ENCODE assay signal across 8 cellular contexts in the genomic region with DNA sequence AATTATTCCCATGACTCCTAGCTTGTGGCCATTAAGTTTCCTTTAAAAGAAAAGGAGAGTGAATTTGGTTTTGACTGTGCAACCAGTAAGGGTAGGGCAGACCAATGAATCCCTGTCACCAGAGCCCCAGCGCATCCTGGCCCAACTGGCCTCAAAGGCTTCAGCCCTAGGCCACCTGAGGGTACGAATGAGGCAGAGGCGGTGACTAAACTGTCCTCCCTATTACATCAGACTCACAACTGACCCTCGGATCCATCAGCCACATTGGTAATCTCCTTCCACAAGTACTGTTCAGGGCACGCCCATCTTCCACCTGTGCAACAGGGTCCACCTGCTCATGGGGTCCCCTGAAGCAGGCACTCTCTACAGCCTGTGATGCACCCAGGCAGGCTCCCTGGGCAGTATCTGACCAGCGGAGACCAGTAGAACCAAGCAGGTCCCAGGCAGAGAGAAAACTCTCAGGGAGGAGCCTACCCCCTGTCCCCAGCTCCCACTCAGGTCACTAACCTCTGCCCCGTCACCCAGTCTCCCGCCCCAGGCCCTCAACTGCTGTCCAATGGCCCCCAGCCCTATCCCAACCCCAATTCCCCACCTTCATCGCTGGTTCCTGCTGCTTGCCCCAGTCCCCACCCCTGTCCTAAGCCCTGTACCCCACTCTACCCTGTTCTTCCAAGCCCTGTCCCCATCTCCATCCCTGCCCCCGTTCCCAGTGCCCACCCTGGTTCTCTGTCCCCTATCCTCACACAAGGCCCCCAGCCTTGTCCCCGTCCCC. TPM values are rescaled to one million over a fixed set of nuclear protein-coding genes. Genes with fewer than 3 reads are reported as not detected.
DNase-seq lines count a peak whose midpoint lies in the region; ATAC-seq, FAIRE-seq and TF ChIP-seq lines count a peak whose summit lies in the region.

No MANE protein-coding gene starts in this region.

- peaks cover 10% of the 10 kb centered on the region for H3K79me2 ChIP-seq in mesendoderm (ENCODE audit: control insufficient read depth, insufficient read depth, low read length)

- DNase-seq in Right ventricle myocardium superior = peak; percentile 26
- no peak for DNase-seq in Right ventricle myocardium inferior (ENCODE audit: missing footprints)
- DNase-seq in bronchial epithelial cell (ENCODE audit: low read depth) = no peak
- DNase-seq in mesendoderm = no peak
- DNase-seq in aorta = peak in 1 of 2 donors; percentile 41
- no peak for DNase-seq in NCI-H1694 treated with DMSO at 0.1 percent for 48 hours (lab: John Stamatoyannopoulos, UW)
- no peak for DNase-seq in NCI-H345 treated with DMSO at 0.1 percent for 48 hours (lab: John Stamatoyannopoulos, UW; ENCODE audit: unreplicated experiment)
- DNase-seq in SKM-1 (lab: John Stamatoyannopoulos, UW; ENCODE audit: unreplicated experiment) = no peak

- peak overlapping the region; percentile 92 for H3K4me3 ChIP-seq in bronchial epithelial cell (ENCODE audit: low read depth, low read length)
- H3K4me3 ChIP-seq in mesendoderm (ENCODE audit: low read length) = peak overlapping the region; percentile 86
- H3K4me3 ChIP-seq in aorta (ENCODE audit: low read length in 2 of 2) = peak overlapping the region; percentile 61 to 85

- H3K9ac ChIP-seq in mesendoderm (ENCODE audit: low read length) = peak overlapping the region; percentile 93

- no peaks in the 10 kb centered on the region for H3K27me3 ChIP-seq in bronchial epithelial cell (ENCODE audit: control insufficient read depth, insufficient read depth, low read length)
- H3K27me3 ChIP-seq in mesendoderm (ENCODE audit: insufficient read depth, low read length, poor library complexity) = no peaks in the 10 kb centered on the region
- no peaks in the 10 kb centered on the region for H3K27me3 ChIP-seq in aorta (ENCODE audit: control insufficient read depth in 1 of 2, insufficient read depth in 2 of 2, low read length in 1 of 2)

- peaks cover 4% of the 10 kb centered on the region for H3K4me1 ChIP-seq in mesendoderm (ENCODE audit: control insufficient read depth, low read depth, low read length)
- H3K4me1 ChIP-seq in aorta (ENCODE audit: control insufficient read depth in 1 of 2, insufficient read depth in 2 of 2, low read length in 2 of 2) = no peaks in the 10 kb centered on the region

- peak overlapping the region; percentile 96 for H3K56ac ChIP-seq in mesendoderm (ENCODE audit: low read length)

- FAIRE-seq in bronchial epithelial cell (lab: Jason Lieb, UNC) = peak; percentile 66

- H3K9me3 ChIP-seq in aorta (ENCODE audit: control insufficient read depth, low read length) = no peaks in the 10 kb centered on the region

- H2BK120ac ChIP-seq in mesendoderm (ENCODE audit: low read depth, low read length) = no peak overlapping the region

- no peak overlapping the region for H3K23ac ChIP-seq in mesendoderm (ENCODE audit: low read length)

- no CpG with 5 or more reads among the region's 11 CpGs for WGBS in mesendoderm (ENCODE audit: extremely low coverage, insufficient coverage, low lambda C conversion rate)
- 64 to 66% methylated on average over 11 of the region's 11 CpGs for WGBS in aorta, 2 donors

- H4K8ac ChIP-seq in mesendoderm (ENCODE audit: low read depth, low read length) = no peak overlapping the region

- no peak overlapping the region for H2AK5ac ChIP-seq in mesendoderm (ENCODE audit: low read length)

- intact Hi-C loops in Right ventricle myocardium superior (cut with DNase I) (no loop called here), Right ventricle myocardium inferior (cut with DNase I) (loop anchor here (5.0 kb wide), 1 partner anchor 77 kb away; the partner anchor contains the start of gene FBXW5), aorta (cut with DNase I) (no loop called here)

- no peak overlapping the region for H3K18ac ChIP-seq in mesendoderm (ENCODE audit: low read length)

- ATAC-seq in Right ventricle myocardium superior (ENCODE audit: poor library complexity) (no peak), Right ventricle myocardium inferior (no peak), aorta (ENCODE audit: low FRiP score) (no peak)

- H2BK15ac ChIP-seq in mesendoderm (replicated peaks; ENCODE audit: low read depth) = no peak overlapping the region

- H3K36me3 ChIP-seq in bronchial epithelial cell (ENCODE audit: control insufficient read depth, insufficient read depth, low read length) (peaks cover 14% of the 10 kb centered on the region), mesendoderm (ENCODE audit: control insufficient read depth, insufficient read depth, low read length) (peaks cover 8% of the 10 kb centered on the region), aorta (ENCODE audit: control insufficient read depth in 1 of 2, insufficient read depth in 2 of 2, low read length in 1 of 2) (peaks cover 0 to 3% of the 10 kb centered on the region in 2 donors)

- peak overlapping the region; percentile 45 for H3K4me2 ChIP-seq in mesendoderm (ENCODE audit: low read length)

- peaks cover 14% of the 10 kb centered on the region for H3K79me1 ChIP-seq in mesendoderm (ENCODE audit: low read length)

- no peak overlapping the region for H4K5ac ChIP-seq in mesendoderm (ENCODE audit: low read length)

- TF ChIP-seq CTCF in bronchial epithelial cell (IDR thresholded peaks at IDR 0.05; ENCODE audit: insufficient read depth, low read length, severe bottlenecking) = no peak

- H3K4ac ChIP-seq in mesendoderm (ENCODE audit: low read depth, low read length) = peak overlapping the region; percentile 57

- no peak overlapping the region for H2BK5ac ChIP-seq in mesendoderm (ENCODE audit: low read length)

- no peak overlapping the region for H3K27ac ChIP-seq in mesendoderm (ENCODE audit: low read depth, low read length)
- no peak overlapping the region for H3K27ac ChIP-seq in aorta (ENCODE audit: low read depth in 1 of 2, low read length in 2 of 2)

RNA-seq across cellular contexts. Expression of gene EDF1, which starts 0.9 kb away (rescaled TPM):
- total RNA-seq in Right ventricle myocardium superior (325 TPM), Right ventricle myocardium inferior (358 TPM), bronchial epithelial cell (486 and 497 TPM in 2 replicates), aorta (100 to 1,000 TPM; 193 to 223 TPM)
- polyA plus RNA-seq in mesendoderm (2013, experiment 1 of 2) = 332 TPM
- 344 TPM for polyA plus RNA-seq in mesendoderm (2013, experiment 2 of 2)
- polyA plus RNA-seq in aorta = 100 to 1,000 TPM; 421 to 505 TPM

RNA-seq across cellular contexts. Expression of gene MAMDC4, which starts 13.0 kb away (rescaled TPM):
- total RNA-seq in Right ventricle myocardium superior = 13.2 TPM
- 12.8 TPM for total RNA-seq in Right ventricle myocardium inferior
- total RNA-seq in bronchial epithelial cell = 1.1 and 1.5 TPM in 2 replicates
- polyA plus RNA-seq in mesendoderm (2013, experiment 1 of 2) = 2.3 TPM
- polyA plus RNA-seq in mesendoderm (2013, experiment 2 of 2) = 1.9 TPM
- total RNA-seq in aorta = 1 to 10 TPM; 2.4 to 5.0 TPM
- 10 to 100 TPM in 1 of 2 donors, 1 to 10 TPM in 1; 2.6 to 19.0 TPM for polyA plus RNA-seq in aorta

RNA-seq across cellular contexts. Expression of gene PHPT1, which starts 16.0 kb away (rescaled TPM):
- total RNA-seq in Right ventricle myocardium superior (345 TPM), Right ventricle myocardium inferior (358 TPM), bronchial epithelial cell (57.9 and 124 TPM in 2 replicates), aorta (10 to 100 TPM; 65.6 to 84.1 TPM)
- polyA plus RNA-seq in mesendoderm (2013, experiment 1 of 2) = 89.8 TPM
- 87.7 TPM for polyA plus RNA-seq in mesendoderm (2013, experiment 2 of 2)
- polyA plus RNA-seq in aorta = 100 to 1,000 TPM; 129 to 165 TPM

RNA-seq across cellular contexts. Expression of gene TRAF2, which starts 21.1 kb away (rescaled TPM):
- total RNA-seq in Right ventricle myocardium superior (9.1 TPM), Right ventricle myocardium inferior (12.6 TPM), bronchial epithelial cell (5.3 and 10.1 TPM in 2 replicates), aorta (10 to 100 TPM in 1 of 2 donors, 1 to 10 TPM in 1; 9.1 to 22.1 TPM)
- 16.3 TPM for polyA plus RNA-seq in mesendoderm (2013, experiment 1 of 2)
- 16.3 TPM for polyA plus RNA-seq in mesendoderm (2013, experiment 2 of 2)
- 10 to 100 TPM in 1 of 2 donors, 1 to 10 TPM in 1; 4.8 to 14.0 TPM for polyA plus RNA-seq in aorta

RNA-seq across cellular contexts. Expression of gene AJM1, which starts 22.9 kb away (rescaled TPM):
- total RNA-seq in Right ventricle myocardium superior (7.3 TPM), Right ventricle myocardium inferior (8.6 TPM), bronchial epithelial cell (1.1 and 1.8 TPM in 2 replicates), aorta (1 to 10 TPM; 6.1 to 6.2 TPM)
- 0.41 TPM for polyA plus RNA-seq in mesendoderm (2013, experiment 1 of 2)
- 0.34 TPM for polyA plus RNA-seq in mesendoderm (2013, experiment 2 of 2)
- polyA plus RNA-seq in aorta = 10 to 100 TPM in 1 of 2 donors, under 1 TPM in 1; 0.63 to 26.9 TPM
